8 cellular contexts compared by ENCODE assay signal in genomic region chr17:57408064-57408811, GRCh38.
DNase-seq lines count a peak whose midpoint lies in the region; ATAC-seq and TF ChIP-seq lines count a peak whose summit lies in the region.

No MANE protein-coding gene starts in this region.

- TF ChIP-seq CTCF in cardiac muscle cell (IDR thresholded peaks at IDR 0.05; ENCODE audit: low read depth, low read length), result no peak
- TF ChIP-seq CTCF in kidney epithelial cell (IDR thresholded peaks at IDR 0.05; ENCODE audit: insufficient read depth, low read length, poor library complexity, severe bottlenecking), result peak; percentile 5

- H3K4me3 Mint-ChIP-seq in T-helper 17 cell, result peak overlapping the region; percentile 19

- H3K9me3 ChIP-seq in cardiac muscle cell (ENCODE audit: low read depth) (no peaks in the 10 kb centered on the region), HUES48 (ENCODE audit: control insufficient read depth, insufficient read depth, low read length) (no peaks in the 10 kb centered on the region), T-helper 17 cell (ENCODE audit: control insufficient read depth, low read length, poor library complexity, severe bottlenecking) (no peaks in the 10 kb centered on the region)

- H3K9ac ChIP-seq in HUES48 (ENCODE audit: low read depth, low read length), result 0 out of 2 replicates have a peak overlapping the region, but pooled peaks have one; percentile 26

- H3K27me3 Mint-ChIP-seq in T-helper 17 cell, result no peaks in the 10 kb centered on the region

- H3K4me1 Mint-ChIP-seq in T-helper 17 cell, result peaks cover 46% of the 10 kb centered on the region

- no peak overlapping the region for H3K4me3 ChIP-seq in cardiac muscle cell
- H3K4me3 ChIP-seq in HUES48 (ENCODE audit: low read depth, low read length), result peak overlapping the region; percentile 23; the same call in 1 of the 2 replicates
- H3K4me3 ChIP-seq in kidney epithelial cell (ENCODE audit: low read depth, low read length), result no peak overlapping the region

- DNase-seq in cardiac muscle cell (ENCODE audit: low read depth in 1 of 2, low spot score in 1 of 2) (peak in 1 of 2 donors; percentile 34), Right ventricle myocardium superior (no peak), T-helper 17 cell (no peak), kidney epithelial cell (ENCODE audit: low read depth) (no peak)
- no peak for DNase-seq in activated effector memory CD4-positive, alpha-beta T cell treated with anti-CD3 and anti-CD28 coated beads, Interleukin-2, amount 50 U/mL, for 16 hours

- H3K27me3 ChIP-seq in cardiac muscle cell (no peaks in the 10 kb centered on the region), HUES48 (ENCODE audit: control insufficient read depth, insufficient read depth, low read length) (no peaks in the 10 kb centered on the region), kidney epithelial cell (ENCODE audit: control insufficient read depth, insufficient read depth, low read length) (no peaks in the 10 kb centered on the region)

- peak overlapping the region; percentile 68 for H3K27ac Mint-ChIP-seq in T-helper 17 cell

- H3K36me3 Mint-ChIP-seq in T-helper 17 cell (ENCODE audit: low read depth), result peaks cover 2% of the 10 kb centered on the region

- H3K4me1 ChIP-seq in cardiac muscle cell (ENCODE audit: low read depth) (peaks cover 45% of the 10 kb centered on the region), HUES48 (ENCODE audit: control insufficient read depth, insufficient read depth, low read length) (peaks cover 44% of the 10 kb centered on the region)

- ATAC-seq in Right ventricle myocardium superior (ENCODE audit: poor library complexity) (no peak), T-helper 17 cell (peak; percentile 59), GM18519 (IDR thresholded peaks at IDR 0.05; ENCODE audit: low FRiP score, unreplicated experiment) (no peak), HG02970 (IDR thresholded peaks at IDR 0.05; ENCODE audit: low FRiP score, unreplicated experiment) (no peak)

- intact Hi-C loops in Right ventricle myocardium superior (cut with DNase I), result no loop called here

- H3K36me3 ChIP-seq in cardiac muscle cell, result no peaks in the 10 kb centered on the region
- H3K36me3 ChIP-seq in HUES48 (ENCODE audit: control insufficient read depth, insufficient read depth, low read length), result 0 out of 2 replicates have a peak, but pooled peaks cover 14% of the 10 kb centered on the region
- H3K36me3 ChIP-seq in kidney epithelial cell (ENCODE audit: control insufficient read depth, insufficient read depth, low read length), result no peaks in the 10 kb centered on the region

- H3K27ac ChIP-seq in cardiac muscle cell (peak overlapping the region; percentile 71), HUES48 (ENCODE audit: low read depth, low read length) (peak overlapping the region; percentile 87)
